Comparison of ENCODE assay signal across 1 cellular context in the genomic region with DNA sequence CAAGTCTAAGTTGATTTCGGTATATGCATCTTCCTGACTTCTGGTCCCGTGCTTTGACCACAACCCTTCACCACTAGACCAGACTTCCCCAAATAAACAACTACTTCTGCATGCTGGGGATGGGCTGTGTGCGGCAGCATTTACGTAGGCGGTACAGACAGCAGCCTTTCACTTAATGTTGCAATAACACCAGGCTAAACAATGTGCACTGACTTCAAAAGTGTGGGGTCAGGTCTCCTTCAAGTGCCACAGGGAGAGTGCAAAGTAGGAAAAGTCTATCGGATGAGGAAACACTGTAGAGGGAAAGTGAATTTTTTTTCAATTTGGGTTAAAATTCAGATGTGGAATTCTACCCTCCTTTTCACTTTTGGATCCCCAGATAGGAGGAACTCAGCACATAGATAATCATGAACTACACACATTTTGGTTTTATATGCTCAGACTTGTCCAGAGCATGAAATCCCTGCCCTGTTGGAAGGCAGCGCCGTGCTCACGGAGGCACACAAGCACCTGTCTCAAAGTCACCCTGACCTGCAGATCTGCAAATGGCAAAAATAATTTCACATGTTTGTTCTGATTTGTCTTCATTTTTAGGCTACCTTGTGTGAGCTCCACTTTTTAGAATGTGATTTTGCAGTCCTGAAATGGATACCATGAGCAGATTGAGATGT.
TF ChIP-seq lines count a peak whose summit lies in the region.

No MANE protein-coding gene starts in this region.

TF ChIP-seq in K562, 482 proteins besides CTCF, POLR2A, EP300 and RAD21 (continued from another document):
- TF ChIP-seq, protein P1, sequence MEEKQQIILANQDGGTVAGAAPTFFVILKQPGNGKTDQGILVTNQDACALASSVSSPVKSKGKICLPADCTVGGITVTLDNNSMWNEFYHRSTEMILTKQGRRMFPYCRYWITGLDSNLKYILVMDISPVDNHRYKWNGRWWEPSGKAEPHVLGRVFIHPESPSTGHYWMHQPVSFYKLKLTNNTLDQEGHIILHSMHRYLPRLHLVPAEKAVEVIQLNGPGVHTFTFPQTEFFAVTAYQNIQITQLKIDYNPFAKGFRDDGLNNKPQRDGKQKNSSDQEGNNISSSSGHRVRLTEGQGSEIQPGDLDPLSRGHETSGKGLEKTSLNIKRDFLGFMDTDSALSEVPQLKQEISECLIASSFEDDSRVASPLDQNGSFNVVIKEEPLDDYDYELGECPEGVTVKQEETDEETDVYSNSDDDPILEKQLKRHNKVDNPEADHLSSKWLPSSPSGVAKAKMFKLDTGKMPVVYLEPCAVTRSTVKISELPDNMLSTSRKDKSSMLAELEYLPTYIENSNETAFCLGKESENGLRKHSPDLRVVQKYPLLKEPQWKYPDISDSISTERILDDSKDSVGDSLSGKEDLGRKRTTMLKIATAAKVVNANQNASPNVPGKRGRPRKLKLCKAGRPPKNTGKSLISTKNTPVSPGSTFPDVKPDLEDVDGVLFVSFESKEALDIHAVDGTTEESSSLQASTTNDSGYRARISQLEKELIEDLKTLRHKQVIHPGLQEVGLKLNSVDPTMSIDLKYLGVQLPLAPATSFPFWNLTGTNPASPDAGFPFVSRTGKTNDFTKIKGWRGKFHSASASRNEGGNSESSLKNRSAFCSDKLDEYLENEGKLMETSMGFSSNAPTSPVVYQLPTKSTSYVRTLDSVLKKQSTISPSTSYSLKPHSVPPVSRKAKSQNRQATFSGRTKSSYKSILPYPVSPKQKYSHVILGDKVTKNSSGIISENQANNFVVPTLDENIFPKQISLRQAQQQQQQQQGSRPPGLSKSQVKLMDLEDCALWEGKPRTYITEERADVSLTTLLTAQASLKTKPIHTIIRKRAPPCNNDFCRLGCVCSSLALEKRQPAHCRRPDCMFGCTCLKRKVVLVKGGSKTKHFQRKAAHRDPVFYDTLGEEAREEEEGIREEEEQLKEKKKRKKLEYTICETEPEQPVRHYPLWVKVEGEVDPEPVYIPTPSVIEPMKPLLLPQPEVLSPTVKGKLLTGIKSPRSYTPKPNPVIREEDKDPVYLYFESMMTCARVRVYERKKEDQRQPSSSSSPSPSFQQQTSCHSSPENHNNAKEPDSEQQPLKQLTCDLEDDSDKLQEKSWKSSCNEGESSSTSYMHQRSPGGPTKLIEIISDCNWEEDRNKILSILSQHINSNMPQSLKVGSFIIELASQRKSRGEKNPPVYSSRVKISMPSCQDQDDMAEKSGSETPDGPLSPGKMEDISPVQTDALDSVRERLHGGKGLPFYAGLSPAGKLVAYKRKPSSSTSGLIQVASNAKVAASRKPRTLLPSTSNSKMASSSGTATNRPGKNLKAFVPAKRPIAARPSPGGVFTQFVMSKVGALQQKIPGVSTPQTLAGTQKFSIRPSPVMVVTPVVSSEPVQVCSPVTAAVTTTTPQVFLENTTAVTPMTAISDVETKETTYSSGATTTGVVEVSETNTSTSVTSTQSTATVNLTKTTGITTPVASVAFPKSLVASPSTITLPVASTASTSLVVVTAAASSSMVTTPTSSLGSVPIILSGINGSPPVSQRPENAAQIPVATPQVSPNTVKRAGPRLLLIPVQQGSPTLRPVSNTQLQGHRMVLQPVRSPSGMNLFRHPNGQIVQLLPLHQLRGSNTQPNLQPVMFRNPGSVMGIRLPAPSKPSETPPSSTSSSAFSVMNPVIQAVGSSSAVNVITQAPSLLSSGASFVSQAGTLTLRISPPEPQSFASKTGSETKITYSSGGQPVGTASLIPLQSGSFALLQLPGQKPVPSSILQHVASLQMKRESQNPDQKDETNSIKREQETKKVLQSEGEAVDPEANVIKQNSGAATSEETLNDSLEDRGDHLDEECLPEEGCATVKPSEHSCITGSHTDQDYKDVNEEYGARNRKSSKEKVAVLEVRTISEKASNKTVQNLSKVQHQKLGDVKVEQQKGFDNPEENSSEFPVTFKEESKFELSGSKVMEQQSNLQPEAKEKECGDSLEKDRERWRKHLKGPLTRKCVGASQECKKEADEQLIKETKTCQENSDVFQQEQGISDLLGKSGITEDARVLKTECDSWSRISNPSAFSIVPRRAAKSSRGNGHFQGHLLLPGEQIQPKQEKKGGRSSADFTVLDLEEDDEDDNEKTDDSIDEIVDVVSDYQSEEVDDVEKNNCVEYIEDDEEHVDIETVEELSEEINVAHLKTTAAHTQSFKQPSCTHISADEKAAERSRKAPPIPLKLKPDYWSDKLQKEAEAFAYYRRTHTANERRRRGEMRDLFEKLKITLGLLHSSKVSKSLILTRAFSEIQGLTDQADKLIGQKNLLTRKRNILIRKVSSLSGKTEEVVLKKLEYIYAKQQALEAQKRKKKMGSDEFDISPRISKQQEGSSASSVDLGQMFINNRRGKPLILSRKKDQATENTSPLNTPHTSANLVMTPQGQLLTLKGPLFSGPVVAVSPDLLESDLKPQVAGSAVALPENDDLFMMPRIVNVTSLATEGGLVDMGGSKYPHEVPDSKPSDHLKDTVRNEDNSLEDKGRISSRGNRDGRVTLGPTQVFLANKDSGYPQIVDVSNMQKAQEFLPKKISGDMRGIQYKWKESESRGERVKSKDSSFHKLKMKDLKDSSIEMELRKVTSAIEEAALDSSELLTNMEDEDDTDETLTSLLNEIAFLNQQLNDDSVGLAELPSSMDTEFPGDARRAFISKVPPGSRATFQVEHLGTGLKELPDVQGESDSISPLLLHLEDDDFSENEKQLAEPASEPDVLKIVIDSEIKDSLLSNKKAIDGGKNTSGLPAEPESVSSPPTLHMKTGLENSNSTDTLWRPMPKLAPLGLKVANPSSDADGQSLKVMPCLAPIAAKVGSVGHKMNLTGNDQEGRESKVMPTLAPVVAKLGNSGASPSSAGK (IDR thresholded peaks at IDR 0.05), result no peak
- TF ChIP-seq CEBPB (tag; IDR thresholded peaks at IDR 0.05) (peak; percentile 59), BHLHE40 (IDR thresholded peaks at IDR 0.05; ENCODE audit: low read length) (peak; percentile 77), EGR1 (conservative IDR thresholded peaks at IDR 0.05) (peak; percentile 30; the same call in 1 of the 2 replicates), TGIF2 (CRISPR knock-in tag; IDR thresholded peaks at IDR 0.05) (no peak), ATF1 (CRISPR knock-in tag; IDR thresholded peaks at IDR 0.05) (no peak), ATF1 (tag; IDR thresholded peaks at IDR 0.05) (no peak), BCOR (IDR thresholded peaks at IDR 0.05) (no peak)
